1 cellular context compared by ENCODE assay signal in the genomic region with DNA sequence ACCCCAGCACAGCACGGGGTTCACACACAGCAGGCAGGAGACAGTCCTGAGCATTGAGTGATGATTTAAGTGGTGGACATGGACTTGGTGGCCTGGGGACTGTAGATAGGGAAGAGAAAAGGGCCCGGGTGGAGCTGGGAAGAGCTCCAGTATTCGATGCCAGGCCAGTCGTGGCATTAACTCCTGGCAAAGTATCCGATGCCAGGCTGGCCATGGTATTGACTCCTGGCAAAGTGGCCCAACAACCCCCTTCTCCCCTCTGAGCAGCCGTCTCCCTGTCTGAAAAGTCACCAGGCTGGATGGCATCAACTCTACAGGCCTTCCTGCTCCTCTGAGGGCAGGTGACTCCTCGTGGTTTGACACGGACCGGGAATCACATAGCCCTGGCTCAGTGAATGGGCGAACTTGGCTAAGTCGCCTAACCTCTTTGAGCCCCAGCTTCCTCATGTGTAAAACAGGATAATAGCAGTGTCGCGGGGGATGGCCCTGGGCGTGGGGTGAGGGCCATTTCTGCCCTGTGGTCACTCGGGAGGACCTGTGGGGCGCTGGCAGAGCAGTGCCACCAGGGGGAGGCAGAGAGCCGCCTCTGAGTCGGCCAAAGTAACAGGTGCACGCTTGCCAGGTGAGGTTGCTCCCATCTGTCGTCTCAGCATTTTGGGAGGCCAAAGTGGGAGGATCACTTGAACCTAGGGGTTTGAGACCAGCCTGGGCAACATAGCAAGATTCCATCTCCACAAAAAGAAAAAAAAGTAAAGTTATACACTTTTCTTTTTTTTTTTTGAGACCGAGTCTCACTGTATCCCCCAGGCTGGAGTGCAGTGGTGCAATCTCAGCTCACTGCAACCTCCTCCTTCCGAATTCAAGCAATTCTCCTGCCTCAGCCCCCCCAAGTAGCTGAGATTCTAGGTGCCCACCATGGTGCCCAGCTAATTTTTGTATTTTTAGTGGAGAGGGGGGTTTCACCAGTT.
TF ChIP-seq lines count a peak whose summit lies in the region.

No MANE protein-coding gene starts in this region.

TF ChIP-seq in H1, 55 proteins besides CTCF, POLR2A, EP300 and RAD21 (continued from another document):
- no peak for TF ChIP-seq RBBP5 (IDR thresholded peaks at IDR 0.05; ENCODE audit: borderline replicate concordance, low read depth, low read length)
- TF ChIP-seq RFX5 (IDR thresholded peaks at IDR 0.05; ENCODE audit: borderline replicate concordance, low read depth, low read length) = no peak
- TF ChIP-seq GABPA (IDR thresholded peaks at IDR 0.05; ENCODE audit: borderline replicate concordance, insufficient read depth, low read length) = peak; percentile 84; the same call in 1 of the 2 replicates
- peak; percentile 58; the same call in 1 of the 2 replicates for TF ChIP-seq KDM1A (IDR thresholded peaks at IDR 0.05; ENCODE audit: borderline replicate concordance, low read length)
- no peak for TF ChIP-seq RNF2 (IDR thresholded peaks at IDR 0.05; ENCODE audit: borderline replicate concordance, low read depth, low read length, missing control alignments, poor library complexity, severe bottlenecking)
- TF ChIP-seq YY1 (IDR thresholded peaks at IDR 0.05; ENCODE audit: low read depth, low read length) = peak; percentile 59; the same call in 1 of the 2 replicates
- peak; percentile 52 for TF ChIP-seq BACH1 (IDR thresholded peaks at IDR 0.05; ENCODE audit: low read length)
- peak; percentile 48; the same call in 1 of the 2 replicates for TF ChIP-seq MAX (IDR thresholded peaks at IDR 0.05)
- TF ChIP-seq PHF8 (conservative IDR thresholded peaks at IDR 0.05; ENCODE audit: low read depth, low read length) = no peak
- TF ChIP-seq MAFK (IDR thresholded peaks at IDR 0.05; ENCODE audit: low read depth, low read length) = peak; percentile 58; the same call in 1 of the 2 replicates
